Comparison of ENCODE assay signal across 8 cellular contexts in the genomic region with DNA sequence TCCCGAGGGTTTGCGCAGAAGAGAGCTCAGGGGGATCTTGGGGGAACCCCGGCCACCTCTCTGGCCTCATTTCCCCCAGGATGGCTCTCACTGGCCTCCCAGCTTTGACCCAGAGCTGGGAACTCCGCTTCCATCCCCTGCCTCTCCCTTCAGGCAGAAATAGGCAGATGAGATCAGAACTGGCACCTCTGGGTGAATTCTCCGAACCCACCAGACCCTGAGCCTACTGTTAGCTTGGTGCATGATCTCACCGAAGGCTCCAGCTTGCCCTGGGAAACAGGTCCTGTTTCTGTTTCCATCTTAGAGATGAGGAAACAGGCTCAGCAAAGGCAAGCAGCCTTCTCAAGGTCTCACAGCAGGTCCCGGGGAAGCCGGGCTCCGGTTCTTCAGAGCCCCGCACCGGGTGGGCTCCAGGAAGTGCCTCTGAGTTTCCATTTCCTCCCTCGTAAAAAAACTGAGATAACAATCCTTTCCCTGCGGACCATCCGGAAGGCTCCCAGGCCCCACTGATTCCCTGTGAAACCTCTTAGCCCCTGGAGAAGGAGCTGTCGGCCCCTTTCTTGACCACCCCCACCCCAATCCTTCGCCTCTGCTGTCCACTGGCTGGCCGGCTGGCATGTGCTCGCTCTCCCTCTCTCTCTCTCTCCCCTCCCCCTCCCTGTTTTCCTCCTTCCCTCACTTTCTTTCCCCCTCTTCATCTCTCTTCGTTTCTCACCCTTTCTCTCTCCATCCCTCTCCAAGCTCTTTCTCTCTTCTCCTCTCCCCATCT. TPM values are rescaled to one million over a fixed set of nuclear protein-coding genes. Genes with fewer than 3 reads are reported as not detected.
DNase-seq lines count a peak whose midpoint lies in the region; ATAC-seq and TF ChIP-seq lines count a peak whose summit lies in the region.

No MANE protein-coding gene starts in this region.

- peaks cover 34% of the 10 kb centered on the region for H3K27me3 Mint-ChIP-seq in activated T-cell treated with anti-CD3 and anti-CD28 coated beads, Interleukin-2, amount 50 U/mL, for 24 hours

- H3K4me1 ChIP-seq in body of pancreas (peaks cover 47% of the 10 kb centered on the region), left lung (peaks cover 13 to 63% of the 10 kb centered on the region in 2 donors), tibial artery (peaks cover 0 to 52% (median 33%) of the 10 kb centered on the region in 4 donors)

- H3K4me3 ChIP-seq in body of pancreas = peak overlapping the region in 1 of 2 donors; percentile 99
- H3K4me3 ChIP-seq in left lung = peak overlapping the region; percentile 85 to 96
- H3K4me3 ChIP-seq in tibial artery = peak overlapping the region; percentile 90 to 94

- intact Hi-C loops in body of pancreas (cut with DNase I) = no loop called here
- intact Hi-C loops in left lung (cut with DNase I) = no loop called here
- intact Hi-C loops in tibial artery (cut with DNase I; ENCODE audit: low total_unique reads) = no loop called here

- peak overlapping the region; percentile 86 to 100 (median 96) for H3K27ac ChIP-seq in body of pancreas
- peak overlapping the region; percentile 93 to 96 for H3K27ac ChIP-seq in left lung
- peak overlapping the region; percentile 91 to 93 for H3K27ac ChIP-seq in tibial artery

- peak; percentile 35 for DNase-seq in activated T-cell treated with anti-CD3 and anti-CD28 coated beads, Interleukin-2, amount 50 U/mL, for 24 hours
- no peak for DNase-seq in activated T-cell treated with anti-CD3 and anti-CD28 coated beads, Interleukin-2, amount 50 U/mL, for 48 hours
- DNase-seq in body of pancreas (peak; percentile 34 to 49 (median 43)), left lung (no peak), tibial artery (peak in 1 of 2 donors; percentile 33), nucleus accumbens (lab: John Stamatoyannopoulos, UW) (no peak)
- no peak for DNase-seq in stimulated activated CD4-positive, alpha-beta T cell treated with anti-CD3 and anti-CD28 coated beads, Interleukin-2, amount 100 ng/mL, for 24 hours
- no peak for DNase-seq in stimulated activated CD4-positive, alpha-beta T cell treated with anti-CD3 and anti-CD28 coated beads, Interleukin-4, amount 100 ng/mL, for 1 hour

- H3K36me3 Mint-ChIP-seq in activated T-cell treated with anti-CD3 and anti-CD28 coated beads, Interleukin-2, amount 50 U/mL, for 24 hours (ENCODE audit: low read depth) = no peaks in the 10 kb centered on the region

- no peak overlapping the region for H3K27ac Mint-ChIP-seq in activated T-cell treated with anti-CD3 and anti-CD28 coated beads, Interleukin-2, amount 50 U/mL, for 24 hours

- TF ChIP-seq CTCF in body of pancreas (IDR thresholded peaks at IDR 0.05) (peak in 1 of 7 experiments; percentile 0), left lung (IDR thresholded peaks at IDR 0.05) (no peak), tibial artery (IDR thresholded peaks at IDR 0.05) (no peak)

- no peaks in the 10 kb centered on the region for H3K27me3 ChIP-seq in body of pancreas
- H3K27me3 ChIP-seq in left lung = no peaks in the 10 kb centered on the region
- H3K27me3 ChIP-seq in tibial artery = no peaks in the 10 kb centered on the region

- no peak for TF ChIP-seq POLR2A in body of pancreas (IDR thresholded peaks at IDR 0.05)

- ATAC-seq in body of pancreas (no peak), left lung (no peak)

- H3K9me3 Mint-ChIP-seq in activated T-cell treated with anti-CD3 and anti-CD28 coated beads, Interleukin-2, amount 50 U/mL, for 24 hours = no peaks in the 10 kb centered on the region

- H3K36me3 ChIP-seq in body of pancreas (replicated peaks in 1 of 2; ENCODE audit: insufficient read depth in 1 of 2, low read depth in 2 of 2) = no peaks in the 10 kb centered on the region
- peaks cover 0 to 3% of the 10 kb centered on the region in 2 donors for H3K36me3 ChIP-seq in left lung
- peaks cover 0 to 13% (median 0%) of the 10 kb centered on the region in 3 donors for H3K36me3 ChIP-seq in tibial artery

- H3K4me3 Mint-ChIP-seq in activated T-cell treated with anti-CD3 and anti-CD28 coated beads, Interleukin-2, amount 50 U/mL, for 24 hours = no peak overlapping the region

- WGBS in body of pancreas, 2 donors = 32 to 56% methylated on average over 9 to 18 of the region's 19 CpGs

- H3K9me3 ChIP-seq in body of pancreas (no peaks in the 10 kb centered on the region), left lung (no peaks in the 10 kb centered on the region), tibial artery (no peaks in the 10 kb centered on the region)

- peaks cover 22% of the 10 kb centered on the region for H3K4me1 Mint-ChIP-seq in activated T-cell treated with anti-CD3 and anti-CD28 coated beads, Interleukin-2, amount 50 U/mL, for 24 hours (ENCODE audit: low read depth)

RNA-seq across cellular contexts. Expression of gene NECTIN2, which starts 2.1 kb away (rescaled TPM):
- 100 to 1,000 TPM in 1 of 2 donors, 10 to 100 TPM in 1; 54.0 to 137 TPM for total RNA-seq in body of pancreas
- total RNA-seq in left lung = 100 to 1,000 TPM in 1 of 2 donors, 10 to 100 TPM in 1; 86.7 to 145 TPM

RNA-seq across cellular contexts. Expression of gene BCAM, which starts 39.3 kb away (rescaled TPM):
- total RNA-seq in body of pancreas = 10 to 100 TPM; 89.2 to 89.3 TPM
- total RNA-seq in left lung = 100 to 1,000 TPM; 110 to 389 TPM

RNA-seq across cellular contexts. Expression of gene TOMM40, which starts 42.8 kb away (rescaled TPM):
- total RNA-seq in body of pancreas (10 to 100 TPM; 19.7 to 34.3 TPM), left lung (10 to 100 TPM; 42.0 to 79.9 TPM)

RNA-seq across cellular contexts. Expression of gene APOE, which starts 57.4 kb away (rescaled TPM):
- 100 to 1,000 TPM in 1 of 2 donors, 10 to 100 TPM in 1; 77.6 to 216 TPM for total RNA-seq in body of pancreas
- total RNA-seq in left lung = 100 to 1,000 TPM; 196 to 757 TPM

Comparison
In these comparisons a context has a peak if more than half of its experiments do, and no peak if none do; other contexts are left out.
1. DNase-seq: peak in activated T-cell treated with anti-CD3 and anti-CD28 coated beads, Interleukin-2, amount 50 U/mL, for 24 hours (single experiment) and body of pancreas (4 of 4); none in activated T-cell treated with anti-CD3 and anti-CD28 coated beads, Interleukin-2, amount 50 U/mL, for 48 hours (0 of 2), left lung (0 of 2), stimulated activated CD4-positive, alpha-beta T cell treated with anti-CD3 and anti-CD28 coated beads, Interleukin-2, amount 100 ng/mL, for 24 hours (0 of 2), stimulated activated CD4-positive, alpha-beta T cell treated with anti-CD3 and anti-CD28 coated beads, Interleukin-4, amount 100 ng/mL, for 1 hour (single experiment) and nucleus accumbens (0 of 56).
2. Peak in every context shown above with its lines, with median percentiles within 50 percentile points of each other: H3K27ac ChIP-seq.